Comparison of ENCODE assay signal across 23 cellular contexts in the genomic region with DNA sequence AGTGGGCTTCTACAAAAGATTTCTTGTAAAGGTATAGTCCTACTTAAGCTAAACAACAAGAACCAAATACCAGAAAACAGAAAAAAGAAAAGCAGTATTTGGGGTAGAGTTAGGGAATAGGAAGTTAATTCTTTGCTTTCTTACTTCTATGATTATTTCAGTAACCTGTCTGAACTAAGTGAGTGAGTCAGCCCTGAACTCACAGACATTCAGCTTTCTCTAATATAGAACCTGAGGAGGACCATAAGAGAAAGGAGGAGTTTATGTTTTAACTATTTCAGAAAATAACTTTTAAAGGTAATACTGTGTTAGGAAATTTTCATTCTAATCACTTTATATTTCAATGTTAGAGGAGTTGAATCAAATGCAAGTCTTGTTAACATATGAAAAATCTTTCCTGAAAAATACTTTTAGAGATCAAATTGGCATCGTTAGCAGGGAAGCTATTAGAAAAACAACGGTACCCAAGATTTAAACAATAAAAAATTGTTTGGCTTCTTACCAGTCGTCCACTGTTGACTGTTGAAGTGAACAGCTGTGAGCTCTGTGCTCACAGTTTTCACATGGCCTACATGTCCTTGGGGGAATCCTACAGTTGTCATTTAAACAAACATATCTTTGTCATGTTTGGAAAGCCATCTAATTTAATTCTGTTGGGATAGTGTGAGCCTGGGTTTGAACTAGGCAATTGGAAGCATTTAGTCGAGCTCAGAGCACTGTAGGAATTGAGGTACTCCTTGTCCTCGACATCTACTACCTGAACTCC. TPM values are rescaled to one million over a fixed set of nuclear protein-coding genes. Genes with fewer than 3 reads are reported as not detected.
DNase-seq lines count a peak whose midpoint lies in the region; ATAC-seq and TF ChIP-seq lines count a peak whose summit lies in the region.
"Had no signal": no experiment of that assay in that cellular context is flagged by ENCODE, and none has a peak within 500 bp of the region (broad histone marks: within the 10 kb centered on the region; RNA-seq: fewer than 3 reads in every experiment).

No MANE protein-coding gene starts in this region.

- H3K4me3 ChIP-seq in choroid plexus epithelial cell (ENCODE audit: low read depth, low read length), result no peak overlapping the region
- no peak overlapping the region for H3K4me3 ChIP-seq in MM.1S (ENCODE audit: low read length)
- H3K4me3 ChIP-seq: hepatocyte, psoas muscle had no signal

- no peak overlapping the region for H3K4me3 Mint-ChIP-seq in activated T-helper 1 cell treated with anti-CD3 and anti-CD28 coated beads, Interleukin-12 subunit alpha, Interleukin-12 subunit beta, Interleukin-2, Interleukin-4 antibody, amounts not matched to agents 30 ng/mL and 10 ng/mL and 1 ng/mL, durations not matched to agents 14 hours and 24 hours and 36 hours
- H3K4me3 Mint-ChIP-seq: activated CD4-positive, alpha-beta T cell treated with anti-CD3 and anti-CD28 coated beads, Interleukin-2, amount 10 ng/mL, durations not matched to agents 24 days and 14 days; CD4-positive, alpha-beta T cell; central memory CD8-positive, alpha-beta T cell; effector memory CD8-positive, alpha-beta T cell; neural crest cell; T-cell had no signal

- no peaks in the 10 kb centered on the region for H3F3A ChIP-seq in MM.1S (ENCODE audit: insufficient read depth, low read length)

- H3K27me3 ChIP-seq in MM.1S (replicated peaks; ENCODE audit: insufficient read depth, low read length), result no peaks in the 10 kb centered on the region
- H3K27me3 ChIP-seq: hepatocyte had no signal

- H3K4me1 ChIP-seq in MM.1S (ENCODE audit: low read length), result no peaks in the 10 kb centered on the region
- H3K4me1 ChIP-seq: psoas muscle had no signal

- intact Hi-C loops in activated T-helper 1 cell treated with anti-CD3 and anti-CD28 coated beads, Interleukin-12 subunit alpha, Interleukin-12 subunit beta, Interleukin-2, Interleukin-4 antibody, amounts not matched to agents 30 ng/mL and 10 ng/mL and 1 ng/mL, durations not matched to agents 14 hours and 24 hours and 36 hours (cut with micrococcal nuclease), result no loop called here

- TF ChIP-seq CTCF in choroid plexus epithelial cell (conservative IDR thresholded peaks at IDR 0.05; ENCODE audit: low read depth, low read length), result no peak
- no peak for TF ChIP-seq CTCF in MM.1S (IDR thresholded peaks at IDR 0.05; ENCODE audit: low read length)

- H2AFZ ChIP-seq in MM.1S (ENCODE audit: low read length), result no peak overlapping the region
- H2AFZ ChIP-seq: hepatocyte had no signal

- H3K36me3 Mint-ChIP-seq in activated T-helper 1 cell treated with anti-CD3 and anti-CD28 coated beads, Interleukin-12 subunit alpha, Interleukin-12 subunit beta, Interleukin-2, Interleukin-4 antibody, amounts not matched to agents 30 ng/mL and 10 ng/mL and 1 ng/mL, durations not matched to agents 14 hours and 24 hours and 36 hours (ENCODE audit: low read depth), result no peaks in the 10 kb centered on the region
- H3K36me3 Mint-ChIP-seq: T-cell had no signal

- H3K27ac Mint-ChIP-seq in activated T-helper 1 cell treated with anti-CD3 and anti-CD28 coated beads, Interleukin-12 subunit alpha, Interleukin-12 subunit beta, Interleukin-2, Interleukin-4 antibody, amounts not matched to agents 30 ng/mL and 10 ng/mL and 1 ng/mL, durations not matched to agents 14 hours and 24 hours and 36 hours, result no peak overlapping the region
- H3K27ac Mint-ChIP-seq: activated CD4-positive, alpha-beta T cell treated with anti-CD3 and anti-CD28 coated beads, Interleukin-2, amount 10 ng/mL, durations not matched to agents 24 days and 14 days; CD4-positive, alpha-beta T cell; T-cell had no signal

- ATAC-seq in GM18858 (IDR thresholded peaks at IDR 0.05; ENCODE audit: unreplicated experiment) (no peak), GM21515 (IDR thresholded peaks at IDR 0.05; ENCODE audit: unreplicated experiment) (no peak)
- ATAC-seq: effector memory CD8-positive, alpha-beta T cell; psoas muscle; T-cell had no signal

- peaks cover 2% of the 10 kb centered on the region for H3K27me3 Mint-ChIP-seq in activated T-helper 1 cell treated with anti-CD3 and anti-CD28 coated beads, Interleukin-12 subunit alpha, Interleukin-12 subunit beta, Interleukin-2, Interleukin-4 antibody, amounts not matched to agents 30 ng/mL and 10 ng/mL and 1 ng/mL, durations not matched to agents 14 hours and 24 hours and 36 hours (ENCODE audit: insufficient read depth)
- H3K27me3 Mint-ChIP-seq: CD4-positive, alpha-beta T cell had no signal

- H3K4me2 ChIP-seq in MM.1S (ENCODE audit: low read depth, low read length), result no peak overlapping the region
- H3K4me2 ChIP-seq: hepatocyte had no signal

- H3K9me3 Mint-ChIP-seq in activated T-helper 1 cell treated with anti-CD3 and anti-CD28 coated beads, Interleukin-12 subunit alpha, Interleukin-12 subunit beta, Interleukin-2, Interleukin-4 antibody, amounts not matched to agents 30 ng/mL and 10 ng/mL and 1 ng/mL, durations not matched to agents 14 hours and 24 hours and 36 hours, result no peaks in the 10 kb centered on the region
- H3K9me3 Mint-ChIP-seq: CD4-positive, alpha-beta T cell; central memory CD8-positive, alpha-beta T cell; effector memory CD8-positive, alpha-beta T cell; neural crest cell; T-cell had no signal

- H3K9me3 ChIP-seq in MM.1S (replicated peaks; ENCODE audit: insufficient read depth, low read length), result no peaks in the 10 kb centered on the region
- H3K9me3 ChIP-seq: psoas muscle had no signal

- H3K79me2 ChIP-seq in MM.1S (ENCODE audit: low read length), result no peaks in the 10 kb centered on the region
- H3K79me2 ChIP-seq: hepatocyte had no signal

- H3K4me1 Mint-ChIP-seq in activated T-helper 1 cell treated with anti-CD3 and anti-CD28 coated beads, Interleukin-12 subunit alpha, Interleukin-12 subunit beta, Interleukin-2, Interleukin-4 antibody, amounts not matched to agents 30 ng/mL and 10 ng/mL and 1 ng/mL, durations not matched to agents 14 hours and 24 hours and 36 hours (ENCODE audit: low read depth), result peaks cover 15% of the 10 kb centered on the region
- H3K4me1 Mint-ChIP-seq: central memory CD8-positive, alpha-beta T cell had no signal

- no peaks in the 10 kb centered on the region for H3K9me2 ChIP-seq in MM.1S (replicated peaks; ENCODE audit: insufficient read depth, low read length)

- H3K9ac ChIP-seq in MM.1S (ENCODE audit: low read length), result no peak overlapping the region

- DNase-seq in COLO829 (ENCODE audit: low spot score) (peak; percentile 32), NCI-H69 (lab: John Stamatoyannopoulos, UW) (peak; percentile 66), choroid plexus epithelial cell (ENCODE audit: low read depth) (peak; percentile 22), myocyte (ENCODE audit: low read depth) (peak; percentile 67), MM.1S (no peak)
- no peak for DNase-seq in activated T-helper 1 cell treated with anti-CD3 and anti-CD28 coated beads, Interleukin-12 subunit alpha, Interleukin-12 subunit beta, Interleukin-2, Interleukin-4 antibody, amounts not matched to agents 30 ng/mL and 10 ng/mL and 1 ng/mL, durations not matched to agents 14 hours and 24 hours and 36 hours (ENCODE audit: low spot score)
- DNase-seq: activated CD4-positive, alpha-beta T cell treated with anti-CD3 and anti-CD28 coated beads, Interleukin-2, amount 10 ng/mL, durations not matched to agents 24 days and 14 days; activated CD8-positive, alpha-beta memory T cell treated with anti-CD3 and anti-CD28 coated beads, Interleukin-2, amount 50 U/mL, for 4 hours; activated gamma-delta T cell treated with Interleukin-2 at 50 U/mL for 16 hours; CD4-positive, alpha-beta T cell; effector memory CD8-positive, alpha-beta T cell; kidney; mesendoderm; NCI-H187; NCI-H446; psoas muscle; stimulated activated CD4-positive, alpha-beta T cell treated with anti-CD3 and anti-CD28 coated beads, Interleukin-12 subunit alpha, Interleukin-12 subunit beta, amount 100 ng/mL, for 4 hours; T-cell had no signal

- no peaks in the 10 kb centered on the region for H4K20me1 ChIP-seq in MM.1S (ENCODE audit: insufficient read depth, low read length)

- H3K36me3 ChIP-seq in MM.1S (replicated peaks; ENCODE audit: insufficient read depth, low read length), result no peaks in the 10 kb centered on the region

- no peak overlapping the region for H3K27ac ChIP-seq in MM.1S (ENCODE audit: low read length)
- H3K27ac ChIP-seq: hepatocyte, psoas muscle had no signal

RNA-seq across cellular contexts. Expression of a gene that starts 19.9 kb away (rescaled TPM):
- total RNA-seq in myocyte, result 139 and 182 TPM in 2 replicates
- polyA plus RNA-seq in myocyte (2012), result 145 TPM
- 131 and 133 TPM in 2 replicates for total RNA-seq in activated T-helper 1 cell treated with anti-CD3 and anti-CD28 coated beads, Interleukin-12 subunit alpha, Interleukin-12 subunit beta, Interleukin-2, Interleukin-4 antibody, amounts not matched to agents 30 ng/mL and 10 ng/mL and 1 ng/mL, durations not matched to agents 14 hours and 24 hours and 36 hours

Comparison
In these comparisons a context has a peak if more than half of its experiments do, and no peak if none do; other contexts are left out.
1. DNase-seq: peak in COLO829 (single experiment), NCI-H69 (single experiment), choroid plexus epithelial cell (single experiment) and myocyte (single experiment); none in MM.1S (single experiment) and activated T-helper 1 cell treated with anti-CD3 and anti-CD28 coated beads, Interleukin-12 subunit alpha, Interleukin-12 subunit beta, Interleukin-2, Interleukin-4 antibody, amounts not matched to agents 30 ng/mL and 10 ng/mL and 1 ng/mL, durations not matched to agents 14 hours and 24 hours and 36 hours (single experiment).